Comparison of ENCODE assay signal across 8 cellular contexts in the genomic region with DNA sequence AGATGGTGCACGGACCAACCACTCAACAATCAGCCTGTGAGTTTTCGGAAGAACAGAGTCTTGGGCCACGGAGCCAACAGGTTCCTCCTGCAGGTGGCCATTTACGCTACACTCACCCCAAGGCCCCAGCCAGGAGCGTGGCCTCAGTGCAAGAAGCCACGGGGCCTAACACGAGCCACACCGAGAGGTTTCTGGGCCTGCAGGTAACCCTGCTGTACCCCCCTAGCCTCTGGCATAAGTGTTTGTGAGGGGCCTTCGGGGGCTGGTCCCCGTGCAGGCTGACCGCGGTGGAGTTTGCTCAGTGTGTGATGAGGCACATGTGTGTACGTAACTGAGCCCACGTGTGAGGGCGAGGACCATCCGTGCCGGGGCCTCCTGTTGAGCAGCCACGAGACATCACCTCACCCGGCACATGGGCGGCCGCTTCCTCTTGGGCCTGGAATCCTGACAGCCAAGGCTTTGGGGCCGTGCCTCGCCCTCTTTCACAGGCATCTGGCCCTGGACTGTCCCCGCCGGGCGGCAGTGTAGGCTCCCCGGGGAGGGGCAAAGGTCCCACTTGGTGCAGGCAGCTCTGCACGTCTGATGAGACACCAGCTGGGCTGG.
DNase-seq lines count a peak whose midpoint lies in the region; ATAC-seq and TF ChIP-seq lines count a peak whose summit lies in the region.

No MANE protein-coding gene starts in this region.

- H3K4me1 ChIP-seq in Loucy (ENCODE audit: insufficient read depth, low read length, poor library complexity, severe bottlenecking) (peaks cover 38% of the 10 kb centered on the region), testis (no peaks in the 10 kb centered on the region)

- H3K4me2 ChIP-seq in Loucy (ENCODE audit: low read depth, low read length, poor library complexity, severe bottlenecking): peak overlapping the region; percentile 88

- H2AFZ ChIP-seq in Loucy (ENCODE audit: low read length): peak overlapping the region; percentile 46; the same call in 1 of the 2 replicates

- H3K9ac ChIP-seq in Loucy (ENCODE audit: low read depth, low read length, poor library complexity, severe bottlenecking): peak overlapping the region; percentile 88

- intact Hi-C loops in head of caudate nucleus (cut with DNase I): no loop called here
- intact Hi-C loops in testis (cut with DNase I; ENCODE audit: low total_unique reads): no loop called here

- DNase-seq in activated CD4-positive, alpha-beta T cell treated with anti-CD3 and anti-CD28 coated beads for 48 hours: peak; percentile 23
- DNase-seq in activated CD4-positive, alpha-beta T cell treated with anti-CD3 and anti-CD28 coated beads, Interleukin-2, amount 50 U/mL, for 1 hour: no peak
- DNase-seq in head of caudate nucleus (peak in 22 of 42 donors; percentile 1 to 43 (median 15)), testis (peak; percentile 13), NCI-H146 treated with DMSO at 0.1 percent for 48 hours (lab: John Stamatoyannopoulos, UW; ENCODE audit: unreplicated experiment) (no peak)

- H3K27ac ChIP-seq in testis: no peak overlapping the region

- no peak for TF ChIP-seq CTCF in Loucy (conservative IDR thresholded peaks at IDR 0.05; ENCODE audit: low read length)
- TF ChIP-seq CTCF in testis (IDR thresholded peaks at IDR 0.05): no peak

- no peaks in the 10 kb centered on the region for H3K79me2 ChIP-seq in Loucy (ENCODE audit: insufficient read depth, low read length)

- H4K20me1 ChIP-seq in Loucy (ENCODE audit: insufficient read depth, low read length, poor library complexity, severe bottlenecking): no peaks in the 10 kb centered on the region

- ATAC-seq in HG03135 (IDR thresholded peaks at IDR 0.05; ENCODE audit: unreplicated experiment): no peak
- no peak for ATAC-seq in GM19397 (IDR thresholded peaks at IDR 0.05; ENCODE audit: unreplicated experiment)

- H3K36me3 ChIP-seq in Loucy (ENCODE audit: insufficient read depth, low read length): no peaks in the 10 kb centered on the region
- H3K36me3 ChIP-seq in testis (ENCODE audit: low read depth, missing control alignments): no peaks in the 10 kb centered on the region

- no peaks in the 10 kb centered on the region for H3K9me2 ChIP-seq in Loucy (replicated peaks; ENCODE audit: low read depth, low read length)

- H3K9me3 ChIP-seq in Loucy (ENCODE audit: insufficient read depth, low read depth, low read length) (no peaks in the 10 kb centered on the region), testis (no peaks in the 10 kb centered on the region)

- peak overlapping the region; percentile 71 for H3K4me3 ChIP-seq in Loucy (ENCODE audit: low read length, poor library complexity, severe bottlenecking)
- peak overlapping the region; percentile 21 to 26 for H3K4me3 ChIP-seq in testis

- TF ChIP-seq POLR2A in testis (IDR thresholded peaks at IDR 0.05): no peak

- no peaks in the 10 kb centered on the region for H3K27me3 ChIP-seq in Loucy (ENCODE audit: insufficient read depth, low read length, poor library complexity, severe bottlenecking)
- no peaks in the 10 kb centered on the region for H3K27me3 ChIP-seq in testis

- H3F3A ChIP-seq in Loucy (ENCODE audit: low read depth): peaks cover 10% of the 10 kb centered on the region; the same call in 1 of the 2 replicates

- 54 to 75% methylated on average over 2 to 28 of the region's 28 CpGs for WGBS in testis, 2 donors

Comparison
In these comparisons a context has a peak if more than half of its experiments do, and no peak if none do; other contexts are left out.
1. DNase-seq: peak in activated CD4-positive, alpha-beta T cell treated with anti-CD3 and anti-CD28 coated beads for 48 hours (single experiment), head of caudate nucleus (22 of 42) and testis (single experiment); none in activated CD4-positive, alpha-beta T cell treated with anti-CD3 and anti-CD28 coated beads, Interleukin-2, amount 50 U/mL, for 1 hour (single experiment) and NCI-H146 treated with DMSO at 0.1 percent for 48 hours (single experiment).